4 cellular contexts compared by ENCODE assay signal in the genomic region with DNA sequence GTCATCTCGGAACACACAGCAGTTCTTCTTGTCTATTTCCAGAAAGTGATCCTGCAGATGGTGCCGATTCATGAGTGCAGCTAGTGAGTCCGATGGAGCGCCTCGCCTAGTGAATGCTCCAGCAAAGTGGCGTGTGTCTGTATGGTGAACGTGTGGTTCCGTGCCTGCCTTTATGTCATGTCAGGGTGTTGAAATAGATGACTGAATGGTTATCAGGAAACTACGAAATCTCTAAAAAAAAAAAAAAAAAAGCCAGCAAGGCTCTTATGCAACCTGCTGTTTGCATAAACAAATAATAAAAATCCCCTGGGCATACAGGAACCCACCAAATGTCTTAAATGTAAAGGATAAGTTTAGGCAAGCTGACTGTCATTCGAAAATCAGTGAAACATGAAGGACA. TPM values are rescaled to one million over a fixed set of nuclear protein-coding genes. Genes with fewer than 3 reads are reported as not detected.
"Had no signal": no experiment of that assay in that cellular context is flagged by ENCODE, and none has a peak within 500 bp of the region (broad histone marks: within the 10 kb centered on the region; RNA-seq: fewer than 3 reads in every experiment).

Gene HCAR3 (minus strand): TSS at position 146 of the 400 bp plus-strand sequence. CDS start 74 bp downstream, at position 72.

RNA-seq across cellular contexts. Expression of gene HCAR3, which starts in this region (rescaled TPM):
- total RNA-seq: activated naive CD8-positive, alpha-beta T cell treated with anti-CD3 and anti-CD28 coated beads, Interleukin-2, amount 10 ng/mL, durations not matched to agents 7 days and 5 days; dermis blood vessel endothelial cell; left lobe of liver; right cardiac atrium had no signal
